ENCODE assay signal across 8 cellular contexts in genomic region chr17:35809855-35810461, GRCh38. TPM values are rescaled to one million over a fixed set of nuclear protein-coding genes. Genes with fewer than 3 reads are reported as not detected.
DNase-seq lines count a peak whose midpoint lies in the region; ATAC-seq and TF ChIP-seq lines count a peak whose summit lies in the region.

No MANE protein-coding gene starts in this region.

- peaks cover 30 to 47% of the 10 kb centered on the region in 2 donors for H3K4me1 Mint-ChIP-seq in effector memory CD8-positive, alpha-beta T cell (ENCODE audit: low read depth in 2 of 2)
- H3K4me1 Mint-ChIP-seq in neural progenitor cell: peaks cover 34% of the 10 kb centered on the region

- H3K4me2 ChIP-seq in OCI-LY7 (ENCODE audit: low read length): peak overlapping the region; percentile 91
- H3K4me2 ChIP-seq in neural progenitor cell: peak overlapping the region; percentile 95

- H3K9me3 ChIP-seq in OCI-LY7 (ENCODE audit: low read length): no peaks in the 10 kb centered on the region
- H3K9me3 ChIP-seq in neural progenitor cell (ENCODE audit: low read depth): no peaks in the 10 kb centered on the region

- DNase-seq in NCI-H2029 (lab: John Stamatoyannopoulos, UW): peak; percentile 14
- DNase-seq in NCI-H2029 treated with DMSO at 0.1 percent for 48 hours (lab: John Stamatoyannopoulos, UW): no peak
- DNase-seq in OCI-LY7 (ENCODE audit: low spot score): no peak
- no peak for DNase-seq in effector memory CD8-positive, alpha-beta T cell
- DNase-seq in neural progenitor cell (ENCODE audit: low spot score): no peak
- DNase-seq in stimulated activated naive CD4-positive, alpha-beta T cell treated with Interleukin-2 at 50 U/mL for 16 hours (lab: John Stamatoyannopoulos, UW): no peak
- DNase-seq in LoVo (ENCODE audit: low spot score): no peak

- no peaks in the 10 kb centered on the region for H3K27me3 ChIP-seq in neural progenitor cell

- H3K4me3 ChIP-seq in OCI-LY7 (ENCODE audit: low read depth, low read length, poor library complexity, severe bottlenecking) (peak overlapping the region; percentile 91), neural progenitor cell (peak overlapping the region; percentile 93)

- peaks cover 6% of the 10 kb centered on the region for H3F3A ChIP-seq in neural progenitor cell (ENCODE audit: low read depth)

- ATAC-seq in effector memory CD8-positive, alpha-beta T cell (replicated peaks): no peak
- ATAC-seq in GM19397 (IDR thresholded peaks at IDR 0.05; ENCODE audit: unreplicated experiment): no peak

- H3K27me3 Mint-ChIP-seq in effector memory CD8-positive, alpha-beta T cell: no peaks in the 10 kb centered on the region
- peaks cover 9% of the 10 kb centered on the region for H3K27me3 Mint-ChIP-seq in neural progenitor cell (ENCODE audit: insufficient read depth, low read depth)

- H3K27ac Mint-ChIP-seq in effector memory CD8-positive, alpha-beta T cell: peak overlapping the region; percentile 95 to 97
- H3K27ac Mint-ChIP-seq in neural progenitor cell: peak overlapping the region; percentile 100

- H3K27ac ChIP-seq in OCI-LY7 (ENCODE audit: low read depth, low read length, poor library complexity, severe bottlenecking) (peak overlapping the region; percentile 78), neural progenitor cell (peak overlapping the region; percentile 93)

- peaks cover 34% of the 10 kb centered on the region for H3K4me1 ChIP-seq in OCI-LY7 (ENCODE audit: insufficient read depth, low read length, poor library complexity, severe bottlenecking)
- peaks cover 18% of the 10 kb centered on the region for H3K4me1 ChIP-seq in neural progenitor cell

- H3K36me3 Mint-ChIP-seq in effector memory CD8-positive, alpha-beta T cell (ENCODE audit: insufficient read depth): peaks cover 26% of the 10 kb centered on the region
- H3K36me3 Mint-ChIP-seq in neural progenitor cell: peaks cover 6% of the 10 kb centered on the region

- intact Hi-C loops in OCI-LY7 (cut with micrococcal nuclease; ENCODE audit: unreplicated experiment): loop anchor here (1.0 to 5.0 kb wide), 2 partner anchors 46 to 223 kb away; partner anchors contain the start of gene AP2B1

- CTCF ChIA-PET in OCI-LY7 (lab: Charles Lee; ENCODE audit: unreplicated experiment): interaction anchor here (0.6 kb wide), 1 partner anchor 846 kb away, joined by 4 read pairs; no protein-coding TSS in a partner anchor

- peak overlapping the region; percentile 90 to 95 for H3K4me3 Mint-ChIP-seq in effector memory CD8-positive, alpha-beta T cell
- H3K4me3 Mint-ChIP-seq in neural progenitor cell: peak overlapping the region; percentile 97

- H3K79me2 ChIP-seq in OCI-LY7 (ENCODE audit: insufficient read depth, low read depth, low read length) (peaks cover 56% of the 10 kb centered on the region), neural progenitor cell (ENCODE audit: low read depth) (peaks cover 57% of the 10 kb centered on the region)

- H3K9ac ChIP-seq in neural progenitor cell: peak overlapping the region; percentile 94

- H3K9me2 ChIP-seq in OCI-LY7 (ENCODE audit: insufficient read depth, low read length): no peaks in the 10 kb centered on the region

- TF ChIP-seq CTCF in OCI-LY7 (conservative IDR thresholded peaks at IDR 0.05; ENCODE audit: low read length) (no peak), neural progenitor cell (IDR thresholded peaks at IDR 0.05) (no peak)

- BruUV-seq in OCI-LY7 (replicated peaks; lab: Mats Ljungman, UMichigan): no TSS peak

- H2AFZ ChIP-seq in OCI-LY7 (ENCODE audit: low read length) (no peak overlapping the region; the same call in 1 of the 2 replicates), neural progenitor cell (replicated peaks) (no peak overlapping the region)

- H3K36me3 ChIP-seq in OCI-LY7 (ENCODE audit: insufficient read depth, low read length) (peaks cover 43% of the 10 kb centered on the region; the same call in 1 of the 2 replicates), neural progenitor cell (peaks cover 3% of the 10 kb centered on the region)

- no peaks in the 10 kb centered on the region for H3K9me3 Mint-ChIP-seq in effector memory CD8-positive, alpha-beta T cell
- H3K9me3 Mint-ChIP-seq in neural progenitor cell: no peaks in the 10 kb centered on the region

- H4K20me1 ChIP-seq in OCI-LY7 (ENCODE audit: insufficient read depth, low read length) (peaks cover 37% of the 10 kb centered on the region), neural progenitor cell (ENCODE audit: low read depth) (peaks cover 53% of the 10 kb centered on the region)

- POLR2A ChIA-PET in OCI-LY7 (lab: Charles Lee): interaction anchor here (1.3 kb wide), 1 partner anchor 9 kb away, joined by 6 read pairs; no protein-coding TSS in a partner anchor

RNA-seq across cellular contexts. Expression of gene TAF15, which starts 0.7 kb away (rescaled TPM):
- total RNA-seq in OCI-LY7 (2014; rRNA removed; shearing (Covaris generic)): 61.9 and 65.9 TPM in 2 replicates
- total RNA-seq in OCI-LY7 (2022) (256 and 279 TPM in 2 replicates), neural progenitor cell (ENCODE audit: low replicate concordance) (84.8 and 90.1 TPM in 2 replicates)

RNA-seq across cellular contexts. Expression of gene MMP28, which starts 14.5 kb away (rescaled TPM):
- not detected in 2 replicates for total RNA-seq in OCI-LY7 (2014; rRNA removed; shearing (Covaris generic))
- total RNA-seq in OCI-LY7 (2022) (not detected in 2 replicates), neural progenitor cell (ENCODE audit: low replicate concordance) (not detected in 2 replicates)

RNA-seq across cellular contexts. Expression of gene C17orf50, which starts 49.3 kb away (rescaled TPM):
- total RNA-seq in OCI-LY7 (2014; rRNA removed; shearing (Covaris generic)): not detected in 2 replicates
- total RNA-seq in OCI-LY7 (2022) (not detected in 2 replicates), neural progenitor cell (ENCODE audit: low replicate concordance) (not detected in 2 replicates)

RNA-seq across cellular contexts. Expression of gene GAS2L2, which starts 56.9 kb away (rescaled TPM):
- not detected in 2 replicates for total RNA-seq in OCI-LY7 (2014; rRNA removed; shearing (Covaris generic))
- total RNA-seq in OCI-LY7 (2022): 0.21 TPM in 1 of 2 replicates, not detected in the other
- 0.09 TPM in 1 of 2 replicates, not detected in the other for total RNA-seq in neural progenitor cell (ENCODE audit: low replicate concordance)

RNA-seq across cellular contexts. Expression of gene HEATR9, which starts 58.7 kb away (rescaled TPM):
- total RNA-seq in OCI-LY7 (2014; rRNA removed; shearing (Covaris generic)): not detected in 2 replicates
- total RNA-seq in OCI-LY7 (2022) (not detected in 2 replicates), neural progenitor cell (ENCODE audit: low replicate concordance) (not detected in 2 replicates)
